In the genomic region with DNA sequence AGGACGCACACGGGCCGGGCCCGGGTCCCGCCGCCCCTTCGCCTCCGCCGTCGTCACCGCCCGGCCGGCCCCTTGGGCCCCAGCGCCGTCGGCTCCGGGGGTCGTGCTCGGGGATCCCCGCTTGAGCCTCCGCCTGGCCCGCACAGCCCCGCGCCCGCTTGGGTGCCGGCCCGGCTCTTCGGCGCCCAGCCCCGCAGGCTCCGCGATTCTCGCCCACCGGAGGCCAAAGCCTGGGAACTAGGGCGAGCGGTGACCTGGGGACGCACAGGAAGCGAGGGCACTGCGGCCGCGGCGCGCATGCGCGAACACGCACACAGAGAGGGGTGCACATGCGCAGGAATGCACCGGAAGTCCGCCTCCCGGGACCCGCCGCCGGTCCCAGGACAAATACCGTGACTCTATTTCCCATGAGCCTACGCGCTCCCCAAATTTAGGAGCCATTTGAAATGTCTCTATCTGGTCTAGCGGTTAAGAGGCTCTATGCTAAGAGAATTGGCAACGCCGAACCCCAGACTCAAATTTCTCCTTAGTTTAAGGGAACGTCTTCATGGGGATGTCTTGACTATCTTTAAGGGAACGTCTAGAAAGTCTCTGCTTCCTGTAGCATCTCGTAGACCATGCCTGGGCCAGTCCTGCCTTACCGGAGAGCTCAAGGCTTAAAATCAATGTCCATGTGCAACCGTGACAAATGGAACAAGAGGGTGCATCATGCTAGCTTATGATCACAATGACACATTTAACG, we compare ENCODE assay signal across 8 cellular contexts. TPM values are rescaled to one million over a fixed set of nuclear protein-coding genes. Genes with fewer than 3 reads are reported as not detected.
A peak's percentile ranks its signal among the peaks of the same experiment; 100 is the strongest.
DNase-seq lines count a peak whose midpoint lies in the region; ATAC-seq and TF ChIP-seq lines count a peak whose summit lies in the region.

TSS of gene ZNF12 (minus strand) at position 282 of the 742 bp plus-strand sequence. CDS start 1,774 bp downstream, outside the sequence.

- H3K4me3 ChIP-seq in mucosa of descending colon, result peak within 1 kb of the TSS; percentile 96

- intact Hi-C loops in mucosa of descending colon (cut with DNase I, micrococcal nuclease), result no loop called here

- H3K36me3 ChIP-seq in mucosa of descending colon (ENCODE audit: low read depth), result no peaks in the 10 kb centered on the region

- ATAC-seq in GM21619 (IDR thresholded peaks at IDR 0.05; ENCODE audit: unreplicated experiment) (peak; percentile 88), mucosa of descending colon (peak; percentile 99)

- H3K27ac ChIP-seq in epithelial cell of prostate, result peak within 1 kb of the TSS; percentile 74

- H3K9me3 ChIP-seq in mucosa of descending colon, result peaks cover 2% of the 10 kb centered on the region

- no peak; the same call in 1 of the 2 replicates for TF ChIP-seq RAD21 in Ishikawa (IDR thresholded peaks at IDR 0.05; ENCODE audit: low read depth)

- H3K4me1 ChIP-seq in mucosa of descending colon (ENCODE audit: low read depth), result peaks cover 7% of the 10 kb centered on the region

- TF ChIP-seq CTCF in mucosa of descending colon (IDR thresholded peaks at IDR 0.05), result no peak

- no peak for TF ChIP-seq EP300 in Ishikawa (IDR thresholded peaks at IDR 0.05; ENCODE audit: borderline replicate concordance)

- peak; percentile 94 for DNase-seq in DMS153 treated with DMSO at 0.1 percent for 48 hours (lab: John Stamatoyannopoulos, UW; ENCODE audit: unreplicated experiment)
- peak; percentile 41 for DNase-seq in OCI-M2 (lab: John Stamatoyannopoulos, UW; ENCODE audit: unreplicated experiment)
- DNase-seq in activated T-cell treated with anti-CD3 and anti-CD28 coated beads for 4 hours, result peak; percentile 90
- peak; percentile 57 for DNase-seq in epithelial cell of prostate (ENCODE audit: low read depth, low spot score)
- peak; percentile 97 to 98 (median 97) for DNase-seq in mucosa of descending colon
- peak; percentile 90 to 93 for DNase-seq in stimulated activated CD8-positive, alpha-beta memory T cell treated with anti-CD3 and anti-CD28 coated beads, Interleukin-4, amount 100 ng/mL, for 1 hour (ENCODE audit: low read depth in 2 of 2, low spot score in 1 of 2)

TF ChIP-seq in Ishikawa, 13 proteins besides CTCF, POLR2A, EP300 and RAD21:
- TF ChIP-seq YY1 (IDR thresholded peaks at IDR 0.05; ENCODE audit: low read depth) (peak; percentile 61; the same call in 1 of the 2 replicates), TEAD4 (IDR thresholded peaks at IDR 0.05) (peak; percentile 61), EGR1 (IDR thresholded peaks at IDR 0.05) (no peak), ZBTB7A (IDR thresholded peaks at IDR 0.05; ENCODE audit: low read depth) (no peak), TCF12 (IDR thresholded peaks at IDR 0.05; ENCODE audit: low read depth) (0 out of 2 replicates have a peak, but pooled peaks have one; percentile 16), TAF1 (IDR thresholded peaks at IDR 0.05; ENCODE audit: low read depth) (peak; percentile 76), FOXM1 (IDR thresholded peaks at IDR 0.05; ENCODE audit: borderline replicate concordance, low read depth) (no peak), REST (IDR thresholded peaks at IDR 0.05; ENCODE audit: low read depth) (no peak), CREB1 (IDR thresholded peaks at IDR 0.05; ENCODE audit: low read depth) (0 out of 2 replicates have a peak, but pooled peaks have one; percentile 14), CEBPB (IDR thresholded peaks at IDR 0.05) (no peak), MAX (IDR thresholded peaks at IDR 0.05) (peak; percentile 52; the same call in 1 of the 2 replicates)
- TF ChIP-seq, protein P1, sequence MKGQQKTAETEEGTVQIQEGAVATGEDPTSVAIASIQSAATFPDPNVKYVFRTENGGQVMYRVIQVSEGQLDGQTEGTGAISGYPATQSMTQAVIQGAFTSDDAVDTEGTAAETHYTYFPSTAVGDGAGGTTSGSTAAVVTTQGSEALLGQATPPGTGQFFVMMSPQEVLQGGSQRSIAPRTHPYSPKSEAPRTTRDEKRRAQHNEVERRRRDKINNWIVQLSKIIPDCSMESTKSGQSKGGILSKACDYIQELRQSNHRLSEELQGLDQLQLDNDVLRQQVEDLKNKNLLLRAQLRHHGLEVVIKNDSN (IDR thresholded peaks at IDR 0.05), result 0 out of 2 replicates have a peak, but pooled peaks have one; percentile 6

RNA-seq across cellular contexts. Expression of gene ZNF12, which starts in this region (rescaled TPM):
- total RNA-seq in mucosa of descending colon, result 10 to 100 TPM; 17.7 to 27.7 (median 26.1) TPM

Comparison
In these comparisons a context has a peak if more than half of its experiments do, and no peak if none do; other contexts are left out.
1. Peak in every context shown above with its lines: DNase-seq, ATAC-seq, H3K4me3 ChIP-seq and H3K27ac ChIP-seq.
2. DNase-seq: peak in every context shown above with its lines; median percentile 97 in mucosa of descending colon; 94 in DMS153 treated with DMSO at 0.1 percent for 48 hours; 92 in stimulated activated CD8-positive, alpha-beta memory T cell treated with anti-CD3 and anti-CD28 coated beads, Interleukin-4, amount 100 ng/mL, for 1 hour; 90 in activated T-cell treated with anti-CD3 and anti-CD28 coated beads for 4 hours; 57 in epithelial cell of prostate; 41 in OCI-M2.